In the genomic region with DNA sequence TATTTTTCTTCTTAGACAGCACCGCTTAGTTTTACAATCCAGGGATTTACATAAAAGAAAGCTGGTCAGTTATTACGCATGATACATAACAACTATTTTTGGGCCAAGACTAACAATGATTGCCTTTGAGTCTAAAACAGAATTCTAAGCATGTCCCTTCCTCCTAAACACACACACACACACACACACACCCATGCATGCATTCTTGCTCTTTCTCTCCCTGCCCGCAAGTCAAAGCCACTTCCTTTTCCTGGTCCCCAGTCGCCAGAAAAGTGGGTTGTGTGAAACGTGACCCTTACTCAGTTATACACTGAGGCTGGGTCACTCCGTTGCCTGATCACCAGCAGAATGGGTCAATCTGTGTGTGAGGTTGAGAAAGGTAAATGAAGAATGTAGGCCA, we compare ENCODE assay signal across 8 cellular contexts. TPM values are rescaled to one million over a fixed set of nuclear protein-coding genes. Genes with fewer than 3 reads are reported as not detected.
A peak's percentile ranks its signal among the peaks of the same experiment; 100 is the strongest.
DNase-seq lines count a peak whose midpoint lies in the region; ATAC-seq and TF ChIP-seq lines count a peak whose summit lies in the region.

No MANE protein-coding gene starts in this region.

- H3K27me3 Mint-ChIP-seq in neural crest cell (ENCODE audit: low read depth), result no peaks in the 10 kb centered on the region

- peak overlapping the region; percentile 7 for H3K4me3 Mint-ChIP-seq in neural crest cell

- TF ChIP-seq CTCF in NB4 (IDR thresholded peaks at IDR 0.05; ENCODE audit: low read depth, low read length) (no peak), neural crest cell (conservative IDR thresholded peaks at IDR 0.05) (no peak)

- peaks cover 29% of the 10 kb centered on the region for H3K4me1 Mint-ChIP-seq in neural crest cell

- no peaks in the 10 kb centered on the region for H3K9me3 Mint-ChIP-seq in neural crest cell

- no peak overlapping the region for H3K27ac Mint-ChIP-seq in neural crest cell (ENCODE audit: unreplicated experiment)

- DNase-seq in GDM1 (lab: John Stamatoyannopoulos, UW) (peak; percentile 76), NB4 (ENCODE audit: low read depth) (peak; percentile 84), neural crest cell (ENCODE audit: low read depth, low spot score) (no peak), NCI-H748 (lab: John Stamatoyannopoulos, UW; ENCODE audit: unreplicated experiment) (no peak), NCI-H510A (lab: John Stamatoyannopoulos, UW) (no peak)
- peak; percentile 62 for DNase-seq in central memory CD4-positive, alpha-beta T cell
- no peak for DNase-seq in stimulated activated CD4-positive, alpha-beta T cell treated with anti-CD3 and anti-CD28 coated beads, Interleukin-1b, Interleukin-23, amount 100 ng/mL, for 48 hours

- H3K36me3 Mint-ChIP-seq in neural crest cell (ENCODE audit: low read depth), result peaks cover 7% of the 10 kb centered on the region

- TF ChIP-seq POLR2A in NB4 (IDR thresholded peaks at IDR 0.05; ENCODE audit: extremely low read depth, insufficient read length), result no peak

- ATAC-seq in GM19328 (IDR thresholded peaks at IDR 0.05; ENCODE audit: unreplicated experiment), result no peak

- no peak overlapping the region for H3K4me3 ChIP-seq in NB4 (ENCODE audit: low read depth, low read length)

RNA-seq across cellular contexts. Expression of gene FYN, which starts 31.4 kb away (rescaled TPM):
- 227 and 260 TPM in 2 replicates for total RNA-seq in neural crest cell

Comparison
In these comparisons a context has a peak if more than half of its experiments do, and no peak if none do; other contexts are left out.
1. DNase-seq: peak in GDM1 (single experiment), NB4 (single experiment) and central memory CD4-positive, alpha-beta T cell (single experiment); none in neural crest cell (single experiment), NCI-H748 (single experiment), stimulated activated CD4-positive, alpha-beta T cell treated with anti-CD3 and anti-CD28 coated beads, Interleukin-1b, Interleukin-23, amount 100 ng/mL, for 48 hours (single experiment) and NCI-H510A (single experiment).